In the genomic region with DNA sequence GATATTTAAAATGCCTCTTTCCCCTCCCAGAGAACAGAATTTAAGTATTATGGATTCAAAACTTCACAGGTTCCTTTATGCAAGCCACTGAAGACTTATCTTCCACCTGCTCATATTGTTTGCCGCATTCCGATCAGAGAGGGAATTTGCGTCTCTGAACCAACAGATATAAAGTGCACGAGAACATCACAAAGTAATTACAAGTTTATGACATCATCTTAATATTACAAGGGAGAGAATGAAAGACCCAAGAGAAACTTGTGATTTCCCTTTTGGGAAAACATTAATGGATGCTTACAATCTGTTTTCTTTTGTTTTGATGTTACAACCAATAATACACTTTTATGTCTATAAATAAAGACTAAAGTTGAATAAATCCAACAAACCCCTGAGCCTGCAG, we compare ENCODE assay signal across 37 cellular contexts.
DNase-seq lines count a peak whose midpoint lies in the region; ATAC-seq, FAIRE-seq and TF ChIP-seq lines count a peak whose summit lies in the region.
"Had no signal": no experiment of that assay in that cellular context is flagged by ENCODE, and none has a peak within 500 bp of the region (broad histone marks: within the 10 kb centered on the region; RNA-seq: fewer than 3 reads in every experiment).

No MANE protein-coding gene starts in this region.

- intact Hi-C loops in HepG2 (cut with micrococcal nuclease; ENCODE audit: unreplicated experiment) = no loop called here
- intact Hi-C loops in right lobe of liver (cut with DNase I) = no loop called here
- intact Hi-C loops in lower leg skin (cut with DNase I; ENCODE audit: low total_unique reads) = no loop called here

- H3K27me3 ChIP-seq in HepG2 (ENCODE audit: control insufficient read depth in 1 of 2, insufficient read depth in 2 of 2, low read length in 2 of 2) (peaks cover 0 to 4% of the 10 kb centered on the region in 2 experiments; a peak in 1 of 5 replicates), right lobe of liver (no peaks in the 10 kb centered on the region)
- H3K27me3 ChIP-seq: BE2C; BLaER1; BLaER1 treated with 17β-estradiol and CSF1 and Interleukin-3, amounts not matched to agents 10 nM and 100 nM had no signal

- H3K36me3 Mint-ChIP-seq in nephron progenitor cell (ENCODE audit: low read depth) = no peaks in the 10 kb centered on the region
- no peaks in the 10 kb centered on the region for H3K36me3 Mint-ChIP-seq in immature natural killer cell
- no peaks in the 10 kb centered on the region for H3K36me3 Mint-ChIP-seq in effector memory CD8-positive, alpha-beta T cell (ENCODE audit: insufficient read depth)
- H3K36me3 Mint-ChIP-seq: CD14-positive monocyte; CD4-positive, alpha-beta memory T cell; CD4-positive, CD25-positive, alpha-beta regulatory T cell; CD8-positive, alpha-beta memory T cell; CD8-positive, alpha-beta T cell had no signal

- CTCF ChIA-PET in HepG2 (lab: Yijun Ruan, JAX; ENCODE audit: low intra/inter-chr PET ratio, low total read pairs) (no interaction called here), HEK293 (lab: Yijun Ruan, JAX) (interaction anchor here (1.4 kb wide), 1 partner anchor 10 kb away, joined by 3 read pairs; no protein-coding TSS in a partner anchor)

- BruUV-seq in HepG2 (replicated peaks; lab: Mats Ljungman, UMichigan) = no TSS peak

- H3K4me1 ChIP-seq in HepG2 (ENCODE audit: insufficient read depth, low read length) = no peaks in the 10 kb centered on the region
- H3K4me1 ChIP-seq in right lobe of liver = no peaks in the 10 kb centered on the region
- no peaks in the 10 kb centered on the region for H3K4me1 ChIP-seq in HEK293 (ENCODE audit: control insufficient read depth, insufficient read depth, low read length)
- H3K4me1 ChIP-seq: A549; BE2C; BLaER1; BLaER1 treated with 17β-estradiol and CSF1 and Interleukin-3, amounts not matched to agents 10 nM and 100 nM; Caco-2 had no signal

- TF ChIP-seq POLR2A in HepG2 (IDR thresholded peaks at IDR 0.05; ENCODE audit: insufficient read depth in 1 of 2, low read depth in 2 of 2, low read length in 2 of 2) (no peak), right lobe of liver (IDR thresholded peaks at IDR 0.05) (no peak), lower leg skin (IDR thresholded peaks at IDR 0.05) (no peak)

- H3K9ac ChIP-seq in HepG2 (ENCODE audit: insufficient read depth, low read depth, low read length) = no peak overlapping the region
- H3K9ac ChIP-seq: BLaER1; BLaER1 treated with 17β-estradiol and CSF1 and Interleukin-3, amounts not matched to agents 10 nM and 100 nM had no signal

- no peak overlapping the region for H3K4me2 ChIP-seq in HepG2 (ENCODE audit: low read depth, low read length)
- H3K4me2 ChIP-seq: A549; BLaER1; BLaER1 treated with 17β-estradiol and CSF1 and Interleukin-3, amounts not matched to agents 10 nM and 100 nM had no signal

- no peak for ATAC-seq in HepG2
- no peak for ATAC-seq in right lobe of liver
- ATAC-seq in effector memory CD8-positive, alpha-beta T cell (replicated peaks) = no peak
- ATAC-seq: A549; CD8-positive, alpha-beta T cell had no signal

- H3K4me1 Mint-ChIP-seq in nephron progenitor cell (peaks cover 60% of the 10 kb centered on the region), immature natural killer cell (peaks cover 7 to 18% of the 10 kb centered on the region in 2 donors)
- peaks cover 0 to 2% of the 10 kb centered on the region in 2 donors for H3K4me1 Mint-ChIP-seq in effector memory CD8-positive, alpha-beta T cell (ENCODE audit: low read depth in 2 of 2)
- H3K4me1 Mint-ChIP-seq: B cell; CD14-positive monocyte; CD4-positive, alpha-beta memory T cell; CD4-positive, CD25-positive, alpha-beta regulatory T cell had no signal

- no peak for TF ChIP-seq CTCF in HepG2 (CRISPR knock-in tag; IDR thresholded peaks at IDR 0.05)
- no peak for TF ChIP-seq CTCF in right lobe of liver (IDR thresholded peaks at IDR 0.05)
- TF ChIP-seq CTCF in HEK293 (tag by site-specific recombination; IDR thresholded peaks at IDR 0.05) = no peak
- no peak for TF ChIP-seq CTCF in nephron progenitor cell (IDR thresholded peaks at IDR 0.05)
- no peak for TF ChIP-seq CTCF in lower leg skin (IDR thresholded peaks at IDR 0.05)

- H3K79me2 ChIP-seq in HepG2 (ENCODE audit: insufficient read depth, low read length) = no peaks in the 10 kb centered on the region

- no peak for FAIRE-seq in HepG2 (lab: Jason Lieb, UNC)
- FAIRE-seq in endometrium (lab: Jason Lieb, UNC) = peak; percentile 96
- FAIRE-seq: A204.1, A549, D721Med had no signal

- in situ Hi-C loops in HepG2 (cut with HindIII; ENCODE audit: extremely low pct_ligation_motif_present, low pct_unique_long_range_greater_than_20kb) = no loop called here

- H3K27ac Mint-ChIP-seq in nephron progenitor cell (no peak overlapping the region), immature natural killer cell (no peak overlapping the region)
- no peak overlapping the region for H3K27ac Mint-ChIP-seq in effector memory CD8-positive, alpha-beta T cell
- H3K27ac Mint-ChIP-seq: B cell; CD4-positive, alpha-beta memory T cell; CD4-positive, alpha-beta T cell; CD4-positive, CD25-positive, alpha-beta regulatory T cell; CD8-positive, alpha-beta memory T cell; CD8-positive, alpha-beta T cell had no signal

- H3K9me3 ChIP-seq in HepG2 (ENCODE audit: low read length) (no peaks in the 10 kb centered on the region), right lobe of liver (no peaks in the 10 kb centered on the region), HEK293 (ENCODE audit: control insufficient read depth, insufficient read depth, low read depth, low read length) (no peaks in the 10 kb centered on the region)
- H3K9me3 ChIP-seq: A549; BE2C; BLaER1; BLaER1 treated with 17β-estradiol and CSF1 and Interleukin-3, amounts not matched to agents 10 nM and 100 nM; Caco-2 had no signal

- TF ChIP-seq EP300 in HepG2 (IDR thresholded peaks at IDR 0.05; ENCODE audit: low read depth in 2 of 2, low read length in 2 of 2) (no peak), HepG2 (CRISPR knock-in tag; IDR thresholded peaks at IDR 0.05; ENCODE audit: borderline replicate concordance) (no peak)

- no peak overlapping the region for H2AFZ ChIP-seq in HepG2 (ENCODE audit: low read length)

- POLR2A ChIA-PET in HepG2 (lab: Yijun Ruan, JAX) = no interaction called here
- POLR2A ChIA-PET in HEK293 (lab: Yijun Ruan, JAX) = no interaction called here

- H3K4me3 Mint-ChIP-seq in nephron progenitor cell (peak overlapping the region; percentile 4), immature natural killer cell (no peak overlapping the region)
- no peak overlapping the region for H3K4me3 Mint-ChIP-seq in effector memory CD8-positive, alpha-beta T cell
- H3K4me3 Mint-ChIP-seq: B cell; CD14-positive monocyte; CD4-positive, alpha-beta memory T cell; CD4-positive, alpha-beta T cell; CD4-positive, CD25-positive, alpha-beta regulatory T cell; CD8-positive, alpha-beta memory T cell; CD8-positive, alpha-beta T cell had no signal

- 67% methylated on average over 4 of the region's 4 CpGs for WGBS in HepG2 (ENCODE audit: low lambda C conversion rate)
- WGBS in right lobe of liver (ENCODE audit: insufficient coverage, low coverage, low lambda C conversion rate, missing lambda C conversion rate) = 88% methylated on average over 4 of the region's 4 CpGs
- 79 to 80% methylated on average over 4 of the region's 4 CpGs for WGBS in lower leg skin, 2 donors

- DNase-seq in HepG2 (ENCODE audit: low spot score) = no peak
- no peak for DNase-seq in right lobe of liver
- DNase-seq in nephron progenitor cell = no peak
- DNase-seq in immature natural killer cell = no peak
- DNase-seq in lower leg skin (ENCODE audit: low spot score in 2 of 2) = no peak
- no peak for DNase-seq in effector memory CD8-positive, alpha-beta T cell
- DNase-seq: 8988T; ACHN; AML-193; BE2C; C1 segment of cervical spinal cord; Caco-2; Calu3; CD4-positive, alpha-beta memory T cell; CD4-positive, alpha-beta T cell; CD4-positive, CD25-positive, alpha-beta regulatory T cell; CD8-positive, alpha-beta memory T cell; CD8-positive, alpha-beta T cell; COR-L47; DMS 273 treated with DMSO at 0.1 percent for 48 hours; DMS153; DMS53; DMS79; DMS79 treated with DMSO at 0.1 percent for 48 hours; DND-41; EL had no signal

- no peaks in the 10 kb centered on the region for H4K20me1 ChIP-seq in HepG2 (ENCODE audit: insufficient read depth, low read length)
- H4K20me1 ChIP-seq: BLaER1; BLaER1 treated with 17β-estradiol and CSF1 and Interleukin-3, amounts not matched to agents 10 nM and 100 nM had no signal

- no peaks in the 10 kb centered on the region for H3K9me3 Mint-ChIP-seq in nephron progenitor cell
- peaks cover 0 to 5% (median 2%) of the 10 kb centered on the region in 6 donors for H3K9me3 Mint-ChIP-seq in immature natural killer cell
- peaks cover 0 to 8% of the 10 kb centered on the region in 2 donors for H3K9me3 Mint-ChIP-seq in effector memory CD8-positive, alpha-beta T cell
- H3K9me3 Mint-ChIP-seq: CD4-positive, alpha-beta T cell; CD8-positive, alpha-beta T cell had no signal

- TF ChIP-seq RAD21 in HepG2 (CRISPR knock-in tag; IDR thresholded peaks at IDR 0.05) = no peak

- no peaks in the 10 kb centered on the region for H3K27me3 Mint-ChIP-seq in nephron progenitor cell (ENCODE audit: low read depth, poor library complexity)
- H3K27me3 Mint-ChIP-seq in immature natural killer cell (ENCODE audit: low read depth in 3 of 3) = peaks cover 0 to 4% (median 3%) of the 10 kb centered on the region in 3 donors
- no peaks in the 10 kb centered on the region for H3K27me3 Mint-ChIP-seq in effector memory CD8-positive, alpha-beta T cell
- H3K27me3 Mint-ChIP-seq: CD4-positive, alpha-beta T cell; CD4-positive, CD25-positive, alpha-beta regulatory T cell had no signal

- H3K36me3 ChIP-seq in HepG2 (replicated peaks in 1 of 2; ENCODE audit: control insufficient read depth in 1 of 2, insufficient read depth in 2 of 2, low read length in 2 of 2) (no peaks in the 10 kb centered on the region), right lobe of liver (no peaks in the 10 kb centered on the region), HEK293 (ENCODE audit: control insufficient read depth in 2 of 2, insufficient read depth in 1 of 2, low read length in 2 of 2) (no peaks in the 10 kb centered on the region)
- H3K36me3 ChIP-seq: BE2C; BLaER1; BLaER1 treated with 17β-estradiol and CSF1 and Interleukin-3, amounts not matched to agents 10 nM and 100 nM had no signal

- H3K27ac ChIP-seq in HepG2 (ENCODE audit: extremely low read length, insufficient read depth, low read length) (no peak overlapping the region), right lobe of liver (no peak overlapping the region), HEK293 (ENCODE audit: extremely low read depth, low read depth, low read length) (no peak overlapping the region)
- H3K27ac ChIP-seq: 22Rv1; A549; BLaER1; BLaER1 treated with 17β-estradiol and CSF1 and Interleukin-3, amounts not matched to agents 10 nM and 100 nM; C4-2B had no signal

- H3K4me3 ChIP-seq in HepG2 (replicated peaks in 1 of 3; ENCODE audit: insufficient read depth in 1 of 3, low read depth in 2 of 3, low read length in 3 of 3) = no peak overlapping the region
- no peak overlapping the region for H3K4me3 ChIP-seq in right lobe of liver
- no peak overlapping the region for H3K4me3 ChIP-seq in HEK293 (ENCODE audit: low read depth, low read length)
- no peak overlapping the region for H3K4me3 ChIP-seq in lower leg skin (ENCODE audit: low read depth, poor library complexity, severe bottlenecking)
- H3K4me3 ChIP-seq: A549; BLaER1; BLaER1 treated with 17β-estradiol and CSF1 and Interleukin-3, amounts not matched to agents 10 nM and 100 nM had no signal

Comparison
In these comparisons a context has a peak if more than half of its experiments do, and no peak if none do; other contexts are left out.
1. Of the 63 proteins assayed by ChIP-seq in both HepG2 and HEK293: peak only in HepG2: none; only in HEK293: ATF2; in both: none; in neither: 62.